8 cellular contexts compared by ENCODE assay signal in genomic region chr5:680836-681235, GRCh38. TPM values are rescaled to one million over a fixed set of nuclear protein-coding genes. Genes with fewer than 3 reads are reported as not detected.
DNase-seq lines count a peak whose midpoint lies in the region; ATAC-seq and TF ChIP-seq lines count a peak whose summit lies in the region.
"Not testable (repeated sequence)": the region's sequence is repeated elsewhere in the genome, so short reads cannot be mapped to it uniquely, and the experiment has no call there.
"Had no signal": no experiment of that assay in that cellular context is flagged by ENCODE, and none has a peak within 500 bp of the region (broad histone marks: within the 10 kb centered on the region; RNA-seq: fewer than 3 reads in every experiment).

No MANE protein-coding gene starts in this region.

- not testable (repeated sequence) for ATAC-seq in Right ventricle myocardium inferior, left lobe of liver

- H3K9me3 Mint-ChIP-seq in activated CD4-positive, alpha-beta memory T cell treated with anti-CD3 and anti-CD28 coated beads, Interleukin-2, amount 10 ng/mL, durations not matched to agents 7 days and 5 days, result not testable (repeated sequence)

- CTCF ChIA-PET in activated CD4-positive, alpha-beta memory T cell treated with anti-CD3 and anti-CD28 coated beads, Interleukin-2, amount 10 ng/mL, durations not matched to agents 7 days and 5 days (lab: Charles Lee), result not testable (repeated sequence)

- not testable (repeated sequence) for H3K4me1 ChIP-seq in osteoblast (ENCODE audit: insufficient read depth, low read length)

- H3K27me3 Mint-ChIP-seq in activated CD4-positive, alpha-beta memory T cell treated with anti-CD3 and anti-CD28 coated beads, Interleukin-2, amount 10 ng/mL, durations not matched to agents 7 days and 5 days, result not testable (repeated sequence)

- not testable (repeated sequence) for H3K4me2 ChIP-seq in osteoblast (ENCODE audit: insufficient read depth, low read length)

- not testable (repeated sequence) for H2AFZ ChIP-seq in osteoblast (ENCODE audit: low read length)

- intact Hi-C loops in Right ventricle myocardium inferior (cut with DNase I), result loop anchor here (5.0 kb wide), 1 partner anchor 91 kb away; no protein-coding TSS in a partner anchor

- H4K20me1 ChIP-seq in osteoblast (ENCODE audit: insufficient read depth, low read length), result not testable (repeated sequence)

- H3K27ac Mint-ChIP-seq in activated CD4-positive, alpha-beta memory T cell treated with anti-CD3 and anti-CD28 coated beads, Interleukin-2, amount 10 ng/mL, durations not matched to agents 7 days and 5 days, result not testable (repeated sequence)

- H3K36me3 ChIP-seq in H7 (replicated peaks; ENCODE audit: control insufficient read depth, insufficient read depth, low read length); osteoblast (ENCODE audit: insufficient read depth, low read length): not testable (repeated sequence)

- H3K4me1 Mint-ChIP-seq in activated CD4-positive, alpha-beta memory T cell treated with anti-CD3 and anti-CD28 coated beads, Interleukin-2, amount 10 ng/mL, durations not matched to agents 7 days and 5 days, result not testable (repeated sequence)

- not testable (repeated sequence) for H3K27me3 ChIP-seq in H7 (ENCODE audit: control insufficient read depth, insufficient read depth, low read length); osteoblast (ENCODE audit: insufficient read depth, low read length)

- DNase-seq in H7, result peak; percentile 14
- peak; percentile 4 for DNase-seq in activated CD4-positive, alpha-beta memory T cell treated with anti-CD3 and anti-CD28 coated beads, Interleukin-2, amount 10 ng/mL, durations not matched to agents 7 days and 5 days
- peak; percentile 54 for DNase-seq in coronary artery (ENCODE audit: low spot score)
- peak; percentile 50 for DNase-seq in Right ventricle myocardium inferior (ENCODE audit: missing footprints)
- DNase-seq in left lobe of liver (ENCODE audit: low spot score), result peak; percentile 34
- DNase-seq in osteoblast (ENCODE audit: insufficient read length, low spot score, missing footprints), result peak; percentile 27
- peak; percentile 22 for DNase-seq in ureter (ENCODE audit: low spot score)

- not testable (repeated sequence) for H3K4me3 ChIP-seq in H7 (ENCODE audit: insufficient read depth, low read depth, low read length); coronary artery; osteoblast (ENCODE audit: insufficient read depth, low read length)

- not testable (repeated sequence) for TF ChIP-seq CTCF in coronary artery (IDR thresholded peaks at IDR 0.05); osteoblast (IDR thresholded peaks at IDR 0.05; ENCODE audit: extremely low read depth, low read depth, low read length)

- POLR2A ChIA-PET in activated CD4-positive, alpha-beta memory T cell treated with anti-CD3 and anti-CD28 coated beads, Interleukin-2, amount 10 ng/mL, durations not matched to agents 7 days and 5 days (lab: Charles Lee), result not testable (repeated sequence)

- H3K36me3 Mint-ChIP-seq in activated CD4-positive, alpha-beta memory T cell treated with anti-CD3 and anti-CD28 coated beads, Interleukin-2, amount 10 ng/mL, durations not matched to agents 7 days and 5 days (ENCODE audit: low read depth), result not testable (repeated sequence)

- not testable (repeated sequence) for H3K9me3 ChIP-seq in osteoblast (ENCODE audit: low read depth, low read length)

- not testable (repeated sequence) for H3K79me2 ChIP-seq in osteoblast (ENCODE audit: insufficient read depth, low read length)

- H3K4me3 Mint-ChIP-seq in activated CD4-positive, alpha-beta memory T cell treated with anti-CD3 and anti-CD28 coated beads, Interleukin-2, amount 10 ng/mL, durations not matched to agents 7 days and 5 days, result not testable (repeated sequence)

- not testable (repeated sequence) for H3K27ac ChIP-seq in coronary artery; osteoblast (ENCODE audit: low read depth, low read length)

RNA-seq across cellular contexts. Expression of gene TPPP, which starts 12.3 kb away (rescaled TPM):
- total RNA-seq in H7 (2014; rRNA removed; shearing (Covaris generic)), result 0.31 and 0.92 TPM in 2 replicates
- total RNA-seq in activated CD4-positive, alpha-beta memory T cell treated with anti-CD3 and anti-CD28 coated beads, Interleukin-2, amount 10 ng/mL, durations not matched to agents 7 days and 5 days, result under 1 TPM; 0.10 to 0.15 TPM
- total RNA-seq in Right ventricle myocardium inferior (34.5 TPM), left lobe of liver (4.1 TPM), osteoblast (not detected in 2 replicates), ureter (7.5 TPM)
- total RNA-seq: B cell had no signal

Comparison
In these comparisons a context has a peak if more than half of its experiments do, and no peak if none do; other contexts are left out.
1. DNase-seq: peak in every context shown above with its lines; median percentile 54 in coronary artery; 50 in Right ventricle myocardium inferior; 34 in left lobe of liver; 27 in osteoblast; 22 in ureter; 14 in H7; 4 in activated CD4-positive, alpha-beta memory T cell treated with anti-CD3 and anti-CD28 coated beads, Interleukin-2, amount 10 ng/mL, durations not matched to agents 7 days and 5 days.